28 cellular contexts compared by ENCODE assay signal in genomic region chr9:116705531-116705930, GRCh38.
"Had no signal": no experiment of that assay in that cellular context is flagged by ENCODE, and none has a peak within 500 bp of the region (broad histone marks: within the 10 kb centered on the region; RNA-seq: fewer than 3 reads in every experiment).

No MANE protein-coding gene starts in this region.

- DNase-seq: activated CD4-positive, alpha-beta T cell treated with anti-CD3 and anti-CD28 coated beads for 36 hours; activated CD4-positive, alpha-beta T cell treated with anti-CD3 and anti-CD28 coated beads, Interleukin-2, amount 10 ng/mL, durations not matched to agents 7 days and 5 days; activated CD4-positive, alpha-beta T cell treated with anti-CD3 and anti-CD28 coated beads, Interleukin-2, amount 50 U/mL, for 48 hours; activated CD8-positive, alpha-beta T cell treated with anti-CD3 and anti-CD28 coated beads, Interleukin-2, amount 10 ng/mL, durations not matched to agents 7 days and 5 days; activated gamma-delta T cell; activated naive CD4-positive, alpha-beta T cell treated with Interleukin-2 at 50 U/mL for 16 hours; activated naive CD8-positive, alpha-beta T cell treated with anti-CD3 and anti-CD28 coated beads, Interleukin-2, amount 10 ng/mL, durations not matched to agents 7 days and 5 days; activated T-cell treated with anti-CD3 and anti-CD28 coated beads, Interleukin-2, amount 50 U/mL, for 24 hours; body of pancreas; cerebellar nuclear complex; Kasumi-1; KG1; MM.1S; MV-4-11; NCI-H1092; NCI-H146; NCI-H187; NCI-H2107; NCI-H510A; NCI-H526; NCI-H748 treated with DMSO at 0.1 percent for 48 hours; NK-92 treated with Interleukin-12 subunit alpha and Interleukin-12 subunit beta, amount 100 ng/mL, for 24 hours; PC-3; Peyer's patch; RPMI8226; SHP77 treated with DMSO at 0.1 percent for 48 hours; SK-N-SH had no signal

- ATAC-seq: activated CD4-positive, alpha-beta T cell treated with anti-CD3 and anti-CD28 coated beads for 36 hours; activated CD4-positive, CD25-positive, alpha-beta regulatory T cell treated with anti-CD3 and anti-CD28 coated beads, Interleukin-2, amount 50 U/mL, for 24 hours; activated CD8-positive, alpha-beta T cell treated with anti-CD3 and anti-CD28 coated beads, Interleukin-2, amount 10 ng/mL, durations not matched to agents 7 days and 5 days; body of pancreas; PC-3 had no signal
